In the genomic region with DNA sequence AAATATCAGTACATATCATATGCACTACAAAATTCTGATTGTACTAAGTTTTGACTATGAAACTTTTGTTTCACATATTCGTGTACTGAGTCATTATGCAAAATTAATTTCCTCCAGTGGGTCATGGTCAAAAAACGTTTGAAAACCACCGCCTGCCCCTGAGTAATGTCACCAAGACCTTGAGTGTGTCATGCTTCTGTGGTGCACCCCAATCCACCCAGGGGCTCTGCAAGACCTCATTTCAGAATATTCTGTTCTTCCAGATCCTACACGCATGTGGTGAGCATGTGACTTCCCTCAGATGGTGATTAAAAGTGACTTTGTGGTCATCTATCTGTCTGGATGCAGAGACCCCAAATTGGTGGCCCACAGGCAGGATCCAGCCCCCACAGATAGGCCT, we compare ENCODE assay signal across 10 cellular contexts. TPM values are rescaled to one million over a fixed set of nuclear protein-coding genes. Genes with fewer than 3 reads are reported as not detected.
DNase-seq lines count a peak whose midpoint lies in the region; ATAC-seq and TF ChIP-seq lines count a peak whose summit lies in the region.
"Had no signal": no experiment of that assay in that cellular context is flagged by ENCODE, and none has a peak within 500 bp of the region (broad histone marks: within the 10 kb centered on the region; RNA-seq: fewer than 3 reads in every experiment).

No MANE protein-coding gene starts in this region.

- no peak overlapping the region for H3K4me2 ChIP-seq in PC-9

- BruUV-seq in PC-9 (replicated peaks; lab: Mats Ljungman, UMichigan): no TSS peak

- CTCF ChIA-PET in PC-9 (lab: Charles Lee): no interaction called here

- TF ChIP-seq CTCF in GM13977 (IDR thresholded peaks at IDR 0.05; ENCODE audit: extremely low read depth, insufficient read depth, missing control alignments) (no peak), PC-9 (conservative IDR thresholded peaks at IDR 0.05) (no peak), left lung (IDR thresholded peaks at IDR 0.05) (no peak), nephron progenitor cell (IDR thresholded peaks at IDR 0.05) (no peak)

- no peaks in the 10 kb centered on the region for H3K9me3 ChIP-seq in PC-9 (ENCODE audit: insufficient read depth, low read depth)
- no peaks in the 10 kb centered on the region for H3K9me3 ChIP-seq in left lung

- no peak overlapping the region for H3K27ac Mint-ChIP-seq in nephron progenitor cell
- H3K27ac Mint-ChIP-seq: naive thymus-derived CD4-positive, alpha-beta T cell had no signal

- no peak overlapping the region for H3K27ac ChIP-seq in PC-9
- no peak overlapping the region for H3K27ac ChIP-seq in left lung

- peaks cover 81% of the 10 kb centered on the region for H3K79me2 ChIP-seq in PC-9 (ENCODE audit: low read depth)

- POLR2A ChIA-PET in PC-9 (lab: Charles Lee; ENCODE audit: unreplicated experiment): no interaction called here

- peak; percentile 14 for DNase-seq in GM13977 (ENCODE audit: low spot score)
- peak; percentile 50 to 61 for DNase-seq in PC-9
- DNase-seq in hepatic stellate cell (ENCODE audit: low spot score): peak; percentile 84
- no peak for DNase-seq in left lung
- no peak for DNase-seq in NCI-H2171 treated with DMSO at 0.1 percent for 48 hours (lab: John Stamatoyannopoulos, UW)
- DNase-seq in nephron progenitor cell: no peak
- DNase-seq: naive thymus-derived CD4-positive, alpha-beta T cell; OCI-M1 had no signal

- in situ Hi-C loops in GM13977 (cut with MboI; ENCODE audit: low pct_unique_long_range_greater_than_20kb, low sequenced_read_pairs, unreplicated experiment): no loop called here

- H3K27me3 Mint-ChIP-seq in nephron progenitor cell (ENCODE audit: low read depth, poor library complexity): peaks cover 15% of the 10 kb centered on the region

- no peaks in the 10 kb centered on the region for H3K36me3 Mint-ChIP-seq in nephron progenitor cell (ENCODE audit: low read depth)

- H3K27me3 ChIP-seq in PC-9 (ENCODE audit: insufficient read depth, low read depth) (no peaks in the 10 kb centered on the region), left lung (no peaks in the 10 kb centered on the region)

- H3K9me3 Mint-ChIP-seq in nephron progenitor cell: no peaks in the 10 kb centered on the region
- H3K9me3 Mint-ChIP-seq: naive thymus-derived CD4-positive, alpha-beta T cell had no signal

- peaks cover 21% of the 10 kb centered on the region for H3K4me1 Mint-ChIP-seq in nephron progenitor cell

- H3K4me1 ChIP-seq in PC-9 (replicated peaks; ENCODE audit: insufficient read depth) (peaks cover 17% of the 10 kb centered on the region), left lung (peaks cover 4 to 8% of the 10 kb centered on the region in 2 donors)

- H3K36me3 ChIP-seq in PC-9 (ENCODE audit: low read depth): no peaks in the 10 kb centered on the region
- H3K36me3 ChIP-seq in left lung: no peaks in the 10 kb centered on the region

- no peak overlapping the region for H3K4me3 ChIP-seq in PC-9
- H3K4me3 ChIP-seq in left lung: no peak overlapping the region

- peaks cover 5% of the 10 kb centered on the region; the same call in 1 of the 2 replicates for H3F3A ChIP-seq in PC-9 (ENCODE audit: insufficient read depth, low read depth)

- no peak overlapping the region for H3K4me3 Mint-ChIP-seq in nephron progenitor cell
- H3K4me3 Mint-ChIP-seq: naive thymus-derived CD4-positive, alpha-beta T cell had no signal

- intact Hi-C loops in PC-9 (cut with micrococcal nuclease; ENCODE audit: unreplicated experiment): loop anchor here (1.0 to 5.0 kb wide), 4 partner anchors 18 to 55 kb away; no protein-coding TSS in a partner anchor
- intact Hi-C loops in left lung (cut with DNase I): no loop called here

- H2AFZ ChIP-seq in PC-9: no peak overlapping the region

- no peaks in the 10 kb centered on the region for H3K9me2 ChIP-seq in PC-9 (ENCODE audit: insufficient read depth)

- ATAC-seq in GM21786 (IDR thresholded peaks at IDR 0.05; ENCODE audit: unreplicated experiment): peak; percentile 81
- ATAC-seq in HG03139 (IDR thresholded peaks at IDR 0.05; ENCODE audit: unreplicated experiment): no peak
- no peak for ATAC-seq in left lung
- ATAC-seq: naive thymus-derived CD4-positive, alpha-beta T cell had no signal

- H4K20me1 ChIP-seq in PC-9 (ENCODE audit: insufficient read depth): no peaks in the 10 kb centered on the region

RNA-seq across cellular contexts. Expression of a gene that starts 31.0 kb away (rescaled TPM):
- total RNA-seq in PC-9 (2021): 101 and 111 TPM in 2 replicates
- 10 to 100 TPM; 33.2 to 35.3 TPM for total RNA-seq in left lung

Comparison
In these comparisons a context has a peak if more than half of its experiments do, and no peak if none do; other contexts are left out.
1. DNase-seq: peak in GM13977 (single experiment), PC-9 (2 of 2) and hepatic stellate cell (single experiment); none in left lung (0 of 2), NCI-H2171 treated with DMSO at 0.1 percent for 48 hours (single experiment) and nephron progenitor cell (single experiment).